Comparison of ENCODE assay signal across 3 cellular contexts in the genomic region with DNA sequence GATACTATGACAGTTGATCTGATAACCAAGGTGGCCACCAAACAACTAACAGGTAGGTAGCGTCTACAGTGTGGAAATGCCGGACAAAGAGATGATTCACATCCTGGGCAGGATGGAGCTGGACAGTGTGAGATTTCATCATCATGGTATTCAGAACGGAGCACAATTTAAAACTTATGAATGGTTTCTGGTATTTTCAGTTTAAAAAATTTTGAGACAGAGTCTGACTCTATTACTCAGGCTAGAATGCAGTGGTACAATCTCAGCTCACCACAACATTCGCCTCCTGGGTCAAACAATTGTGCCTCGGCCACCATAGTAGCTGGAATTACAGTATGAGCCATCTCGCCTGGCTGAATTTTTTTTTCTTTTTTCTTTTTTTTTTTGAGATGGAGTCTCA.
TF ChIP-seq lines count a peak whose summit lies in the region.

No MANE protein-coding gene starts in this region.

TF ChIP-seq in SK-N-SH treated with all-trans-retinoic acid at 6 μM for 48 hours, 23 proteins besides CTCF, POLR2A, EP300 and RAD21:
- TF ChIP-seq OSR1 (CRISPR knock-in tag; IDR thresholded peaks at IDR 0.05) = no peak
- TF ChIP-seq CSDC2 (CRISPR knock-in tag; IDR thresholded peaks at IDR 0.05) = no peak
- no peak for TF ChIP-seq TCF4 (CRISPR knock-in tag; IDR thresholded peaks at IDR 0.05; ENCODE audit: borderline replicate concordance)
- no peak for TF ChIP-seq ISL1 (CRISPR knock-in tag; IDR thresholded peaks at IDR 0.05)
- TF ChIP-seq, protein P1, sequence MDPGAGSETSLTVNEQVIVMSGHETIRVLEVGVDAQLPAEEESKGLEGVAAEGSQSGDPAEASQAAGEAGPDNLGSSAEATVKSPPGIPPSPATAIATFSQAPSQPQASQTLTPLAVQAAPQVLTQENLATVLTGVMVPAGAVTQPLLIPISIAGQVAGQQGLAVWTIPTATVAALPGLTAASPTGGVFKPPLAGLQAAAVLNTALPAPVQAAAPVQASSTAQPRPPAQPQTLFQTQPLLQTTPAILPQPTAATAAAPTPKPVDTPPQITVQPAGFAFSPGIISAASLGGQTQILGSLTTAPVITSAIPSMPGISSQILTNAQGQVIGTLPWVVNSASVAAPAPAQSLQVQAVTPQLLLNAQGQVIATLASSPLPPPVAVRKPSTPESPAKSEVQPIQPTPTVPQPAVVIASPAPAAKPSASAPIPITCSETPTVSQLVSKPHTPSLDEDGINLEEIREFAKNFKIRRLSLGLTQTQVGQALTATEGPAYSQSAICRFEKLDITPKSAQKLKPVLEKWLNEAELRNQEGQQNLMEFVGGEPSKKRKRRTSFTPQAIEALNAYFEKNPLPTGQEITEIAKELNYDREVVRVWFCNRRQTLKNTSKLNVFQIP (CRISPR knock-in tag; IDR thresholded peaks at IDR 0.05; ENCODE audit: borderline replicate concordance, low read depth) = no peak
- no peak for TF ChIP-seq RARB (CRISPR knock-in tag; IDR thresholded peaks at IDR 0.05)
- TF ChIP-seq ZNF8 (CRISPR knock-in tag; IDR thresholded peaks at IDR 0.05) = no peak
- no peak for TF ChIP-seq BACH2 (CRISPR knock-in tag; IDR thresholded peaks at IDR 0.05; ENCODE audit: borderline replicate concordance)
- TF ChIP-seq ARNTL (CRISPR knock-in tag; IDR thresholded peaks at IDR 0.05; ENCODE audit: borderline replicate concordance, low read depth) = no peak

TF ChIP-seq in SK-N-SH, 30 proteins besides CTCF, POLR2A, EP300 and RAD21:
- TF ChIP-seq RFX5 (IDR thresholded peaks at IDR 0.05; ENCODE audit: low read length) (no peak), TAF1 (IDR thresholded peaks at IDR 0.05; ENCODE audit: borderline replicate concordance, low read depth, low read length) (no peak), CHD2 (IDR thresholded peaks at IDR 0.05; ENCODE audit: low read length, partially characterized antibody) (no peak), ELF1 (IDR thresholded peaks at IDR 0.05) (no peak), TCF12 (IDR thresholded peaks at IDR 0.05) (no peak), FOXJ3 (CRISPR knock-in tag; IDR thresholded peaks at IDR 0.05) (no peak), SMC3 (IDR thresholded peaks at IDR 0.05; ENCODE audit: low read depth, low read length) (no peak)
- TF ChIP-seq, protein P2, sequence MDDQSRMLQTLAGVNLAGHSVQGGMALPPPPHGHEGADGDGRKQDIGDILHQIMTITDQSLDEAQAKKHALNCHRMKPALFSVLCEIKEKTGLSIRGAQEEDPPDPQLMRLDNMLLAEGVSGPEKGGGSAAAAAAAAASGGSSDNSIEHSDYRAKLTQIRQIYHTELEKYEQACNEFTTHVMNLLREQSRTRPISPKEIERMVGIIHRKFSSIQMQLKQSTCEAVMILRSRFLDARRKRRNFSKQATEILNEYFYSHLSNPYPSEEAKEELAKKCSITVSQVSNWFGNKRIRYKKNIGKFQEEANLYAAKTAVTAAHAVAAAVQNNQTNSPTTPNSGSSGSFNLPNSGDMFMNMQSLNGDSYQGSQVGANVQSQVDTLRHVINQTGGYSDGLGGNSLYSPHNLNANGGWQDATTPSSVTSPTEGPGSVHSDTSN (IDR thresholded peaks at IDR 0.05) = no peak
- TF ChIP-seq, protein P3, sequence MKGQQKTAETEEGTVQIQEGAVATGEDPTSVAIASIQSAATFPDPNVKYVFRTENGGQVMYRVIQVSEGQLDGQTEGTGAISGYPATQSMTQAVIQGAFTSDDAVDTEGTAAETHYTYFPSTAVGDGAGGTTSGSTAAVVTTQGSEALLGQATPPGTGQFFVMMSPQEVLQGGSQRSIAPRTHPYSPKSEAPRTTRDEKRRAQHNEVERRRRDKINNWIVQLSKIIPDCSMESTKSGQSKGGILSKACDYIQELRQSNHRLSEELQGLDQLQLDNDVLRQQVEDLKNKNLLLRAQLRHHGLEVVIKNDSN (IDR thresholded peaks at IDR 0.05; ENCODE audit: borderline replicate concordance, low read depth) = no peak

TF ChIP-seq in WTC11, 78 proteins besides CTCF, POLR2A, EP300 and RAD21:
- no peak for TF ChIP-seq OVOL2 (CRISPR knock-in tag; IDR thresholded peaks at IDR 0.05; ENCODE audit: borderline replicate concordance)
- TF ChIP-seq FOXK1 (CRISPR knock-in tag; IDR thresholded peaks at IDR 0.05) = no peak
- TF ChIP-seq, protein P4, sequence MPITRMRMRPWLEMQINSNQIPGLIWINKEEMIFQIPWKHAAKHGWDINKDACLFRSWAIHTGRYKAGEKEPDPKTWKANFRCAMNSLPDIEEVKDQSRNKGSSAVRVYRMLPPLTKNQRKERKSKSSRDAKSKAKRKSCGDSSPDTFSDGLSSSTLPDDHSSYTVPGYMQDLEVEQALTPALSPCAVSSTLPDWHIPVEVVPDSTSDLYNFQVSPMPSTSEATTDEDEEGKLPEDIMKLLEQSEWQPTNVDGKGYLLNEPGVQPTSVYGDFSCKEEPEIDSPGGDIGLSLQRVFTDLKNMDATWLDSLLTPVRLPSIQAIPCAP (CRISPR knock-in tag; IDR thresholded peaks at IDR 0.05) = no peak
- TF ChIP-seq ZNF317 (CRISPR knock-in tag; IDR thresholded peaks at IDR 0.05; ENCODE audit: borderline replicate concordance, low read depth) = peak; percentile 65; the same call in 1 of the 2 replicates
